Comparison of ENCODE assay signal across 9 cellular contexts in the genomic region with DNA sequence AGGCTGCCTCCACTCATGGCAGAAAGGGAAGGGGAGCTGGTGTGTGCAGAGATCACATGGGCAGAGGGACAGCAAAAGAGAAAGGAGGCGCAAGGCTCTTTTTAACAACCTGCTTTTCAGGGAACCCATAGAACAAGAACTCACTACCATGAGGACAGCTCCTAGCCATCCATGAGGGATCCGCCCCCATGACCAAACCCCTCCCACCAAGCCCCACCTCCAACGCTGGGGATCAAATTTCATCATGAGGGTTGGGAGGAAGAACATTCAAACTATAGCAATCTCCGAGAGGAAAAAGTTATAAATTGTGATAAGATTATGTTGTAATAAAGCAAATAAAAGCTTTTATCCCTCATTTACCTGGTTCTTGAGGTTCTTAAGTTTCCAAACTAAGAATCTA.
A peak's percentile ranks its signal among the peaks of the same experiment; 100 is the strongest.
DNase-seq lines count a peak whose midpoint lies in the region; ATAC-seq and TF ChIP-seq lines count a peak whose summit lies in the region.
"Had no signal": no experiment of that assay in that cellular context is flagged by ENCODE, and none has a peak within 500 bp of the region (broad histone marks: within the 10 kb centered on the region; RNA-seq: fewer than 3 reads in every experiment).

No MANE protein-coding gene starts in this region.

- H3K27me3 ChIP-seq in stomach (no peaks in the 10 kb centered on the region), sigmoid colon (no peaks in the 10 kb centered on the region)
- H3K27me3 ChIP-seq: Peyer's patch had no signal

- H3K4me3 ChIP-seq in stomach (no peak overlapping the region), sigmoid colon (no peak overlapping the region)

- no peak for DNase-seq in Right ventricle myocardium superior
- DNase-seq in cardiac septum (ENCODE audit: low spot score), result no peak
- peak; percentile 49 for DNase-seq in NCI-H226
- DNase-seq in fibroblast of peridontal ligament (ENCODE audit: extremely low read depth), result peak; percentile 15
- DNase-seq in stomach, result peak; percentile 55
- no peak for DNase-seq in sigmoid colon
- no peak for DNase-seq in NCI-H345 (lab: John Stamatoyannopoulos, UW)
- DNase-seq in amygdala (lab: John Stamatoyannopoulos, UW), result no peak

- TF ChIP-seq POLR2A in stomach (IDR thresholded peaks at IDR 0.05), result no peak
- no peak for TF ChIP-seq POLR2A in sigmoid colon (IDR thresholded peaks at IDR 0.05)

- WGBS in stomach, 5 donors, result 48 to 62% (median 54%) methylated on average over 4 of the region's 4 CpGs
- 54 to 81% methylated on average over 4 of the region's 4 CpGs for WGBS in sigmoid colon, 2 donors

- no peak for TF ChIP-seq CTCF in stomach (IDR thresholded peaks at IDR 0.05)
- no peak for TF ChIP-seq CTCF in sigmoid colon (IDR thresholded peaks at IDR 0.05)

- H3K4me1 ChIP-seq in stomach (peaks cover 0 to 12% (median 4%) of the 10 kb centered on the region in 4 donors), sigmoid colon (peaks cover 0 to 5% (median 0%) of the 10 kb centered on the region in 4 donors)
- H3K4me1 ChIP-seq: Peyer's patch had no signal

- no peaks in the 10 kb centered on the region for H3K36me3 ChIP-seq in stomach
- H3K36me3 ChIP-seq in sigmoid colon, result no peaks in the 10 kb centered on the region
- H3K36me3 ChIP-seq: Peyer's patch had no signal

- no peak overlapping the region for H3K27ac ChIP-seq in stomach
- no peak overlapping the region for H3K27ac ChIP-seq in sigmoid colon
- H3K27ac ChIP-seq: Peyer's patch had no signal

- intact Hi-C loops in Right ventricle myocardium superior (cut with DNase I), result loop anchor here (5.0 kb wide), 1 partner anchor 95 kb away; no protein-coding TSS in a partner anchor
- intact Hi-C loops in cardiac septum (cut with DNase I), result loop anchor here (5.0 kb wide), 1 partner anchor 90 kb away; no protein-coding TSS in a partner anchor
- intact Hi-C loops in stomach (cut with DNase I; ENCODE audit: low total_unique reads), result no loop called here
- intact Hi-C loops in sigmoid colon (cut with DNase I), result no loop called here

- peak; percentile 57 for ATAC-seq in Right ventricle myocardium superior (ENCODE audit: poor library complexity)

- TF ChIP-seq EP300 in stomach (IDR thresholded peaks at IDR 0.05) (no peak), sigmoid colon (IDR thresholded peaks at IDR 0.05) (no peak)

- H3K9me3 ChIP-seq in stomach (no peaks in the 10 kb centered on the region), sigmoid colon (no peaks in the 10 kb centered on the region)
- H3K9me3 ChIP-seq: Peyer's patch had no signal

Comparison
In these comparisons a context has a peak if more than half of its experiments do, and no peak if none do; other contexts are left out.
1. DNase-seq: peak in NCI-H226 (single experiment), fibroblast of peridontal ligament (single experiment) and stomach (single experiment); none in Right ventricle myocardium superior (single experiment), cardiac septum (single experiment), sigmoid colon (single experiment), NCI-H345 (single experiment) and amygdala (0 of 56).
2. intact Hi-C loops: an anchor here in Right ventricle myocardium superior (5.0 kb wide) and cardiac septum (5.0 kb wide); none called in stomach and sigmoid colon.